ENCODE assay signal across 26 cellular contexts in genomic region chr1:164226977-164227376, GRCh38.
"Had no signal": no experiment of that assay in that cellular context is flagged by ENCODE, and none has a peak within 500 bp of the region (broad histone marks: within the 10 kb centered on the region; RNA-seq: fewer than 3 reads in every experiment).

No MANE protein-coding gene starts in this region.

- H3K9me3 ChIP-seq: colonic mucosa, esophagus squamous epithelium, gastrocnemius medialis, gastroesophageal sphincter had no signal

- FAIRE-seq: endothelial cell of umbilical vein had no signal

- H3K4me3 Mint-ChIP-seq: dendritic cell treated with granulocyte-macrophage colony-stimulating factor and Interleukin-4, amounts not matched to agents 40 ng/mL and 50 ng/mL, for 4 days; effector memory CD8-positive, alpha-beta T cell; endodermal cell had no signal

- H3K4me1 ChIP-seq: colonic mucosa, esophagus squamous epithelium, foreskin keratinocyte, gastrocnemius medialis, gastroesophageal sphincter, heart left ventricle, heart right ventricle had no signal

- DNase-seq: colonic mucosa; cortex of kidney; dermis blood vessel endothelial cell; dorsolateral prefrontal cortex; effector CD4-positive, alpha-beta T cell; effector CD8-positive, alpha-beta T cell; effector memory CD4-positive, alpha-beta T cell; effector memory CD8-positive, alpha-beta T cell; endodermal cell; erythroblast; esophagus squamous epithelium; foreskin fibroblast; foreskin keratinocyte; foreskin melanocyte; gastrocnemius medialis; glutamatergic neuron; head of caudate nucleus; heart left ventricle; heart right ventricle had no signal

- H3K27ac Mint-ChIP-seq: dendritic cell treated with granulocyte-macrophage colony-stimulating factor and Interleukin-4, amounts not matched to agents 40 ng/mL and 50 ng/mL, for 4 days; effector memory CD8-positive, alpha-beta T cell; endodermal cell had no signal

- H3K27ac ChIP-seq: colonic mucosa, coronary artery, dorsolateral prefrontal cortex, epithelial cell of prostate, esophagus muscularis mucosa, esophagus squamous epithelium, foreskin keratinocyte, gastrocnemius medialis, gastroesophageal sphincter, heart left ventricle, heart right ventricle had no signal

- ATAC-seq: effector memory CD8-positive, alpha-beta T cell; esophagus mucosa; foreskin keratinocyte; gastrocnemius medialis; gastroesophageal sphincter; heart left ventricle; heart right ventricle had no signal

- H3K4me1 Mint-ChIP-seq: endodermal cell had no signal

- H3K4me3 ChIP-seq: colonic mucosa, coronary artery, dorsolateral prefrontal cortex, esophagus muscularis mucosa, esophagus squamous epithelium, gastrocnemius medialis, gastroesophageal sphincter, heart left ventricle, heart right ventricle had no signal

- H3K36me3 ChIP-seq: colonic mucosa, esophagus muscularis mucosa, esophagus squamous epithelium, gastrocnemius medialis, gastroesophageal sphincter, heart left ventricle, heart right ventricle had no signal

- H3K27me3 Mint-ChIP-seq: dendritic cell treated with granulocyte-macrophage colony-stimulating factor and Interleukin-4, amounts not matched to agents 40 ng/mL and 50 ng/mL, for 4 days; effector memory CD8-positive, alpha-beta T cell had no signal

- H3K27me3 ChIP-seq: colonic mucosa, dorsolateral prefrontal cortex, esophagus muscularis mucosa, esophagus squamous epithelium, foreskin keratinocyte, gastrocnemius medialis, gastroesophageal sphincter, heart left ventricle, heart right ventricle had no signal

- H3K9me3 Mint-ChIP-seq: endodermal cell had no signal
